8 cellular contexts compared by ENCODE assay signal in genomic region chr14:58244556-58245387, GRCh38.
DNase-seq lines count a peak whose midpoint lies in the region; ATAC-seq and TF ChIP-seq lines count a peak whose summit lies in the region.

Gene PSMA3, plus strand, starts transcription at chr14:58244843. Its CDS starts 78 bp downstream, at chr14:58244921.

- peak; percentile 92 for DNase-seq in GM06990 (ENCODE audit: extremely low read depth, insufficient read length)
- DNase-seq in NCI-H1092 (lab: John Stamatoyannopoulos, UW) = peak; percentile 98
- peak; percentile 97 for DNase-seq in germinal center (ENCODE audit: low spot score)
- DNase-seq in non-pigmented ciliary epithelial cell (ENCODE audit: low read depth) = peak; percentile 81
- DNase-seq in superior temporal gyrus (ENCODE audit: extremely low spot score) = peak; percentile 99

- ATAC-seq in HG02588 (IDR thresholded peaks at IDR 0.05; ENCODE audit: unreplicated experiment) = peak; percentile 92
- peak; percentile 95 for ATAC-seq in SK-N-SH treated with all-trans-retinoic acid at 6 μM for 48 hours

- H3K36me3 ChIP-seq in GM06990 (ENCODE audit: control insufficient read depth, insufficient read depth, low read length) = peaks cover 3% of the 10 kb centered on the region

- peak within 1 kb of the TSS; percentile 84 for H3K4me3 ChIP-seq in GM06990 (replicated peaks; ENCODE audit: low read depth, low read length)

- peak within 1 kb of the TSS; percentile 98 for H3K27ac Mint-ChIP-seq in activated naive CD4-positive, alpha-beta T cell treated with anti-CD3 and anti-CD28 coated beads, Interleukin-2, amount 50 U/mL, for 24 hours

- H3K9me3 Mint-ChIP-seq in activated naive CD4-positive, alpha-beta T cell treated with anti-CD3 and anti-CD28 coated beads, Interleukin-2, amount 50 U/mL, for 24 hours = no peaks in the 10 kb centered on the region

- H3K27me3 Mint-ChIP-seq in activated naive CD4-positive, alpha-beta T cell treated with anti-CD3 and anti-CD28 coated beads, Interleukin-2, amount 50 U/mL, for 24 hours = no peaks in the 10 kb centered on the region

- peak within 1 kb of the TSS; percentile 93 for H3K4me3 Mint-ChIP-seq in activated naive CD4-positive, alpha-beta T cell treated with anti-CD3 and anti-CD28 coated beads, Interleukin-2, amount 50 U/mL, for 24 hours

- no peak for TF ChIP-seq CTCF in GM06990 (IDR thresholded peaks at IDR 0.05; ENCODE audit: insufficient read depth, low read length, poor library complexity, severe bottlenecking)

- H3K36me3 Mint-ChIP-seq in activated naive CD4-positive, alpha-beta T cell treated with anti-CD3 and anti-CD28 coated beads, Interleukin-2, amount 50 U/mL, for 24 hours = peaks cover 8% of the 10 kb centered on the region

- peaks cover 45% of the 10 kb centered on the region for H3K4me1 Mint-ChIP-seq in activated naive CD4-positive, alpha-beta T cell treated with anti-CD3 and anti-CD28 coated beads, Interleukin-2, amount 50 U/mL, for 24 hours

- H3K27me3 ChIP-seq in GM06990 (replicated peaks; ENCODE audit: control insufficient read depth, insufficient read depth, low read length) = no peaks in the 10 kb centered on the region

TF ChIP-seq in SK-N-SH treated with all-trans-retinoic acid at 6 μM for 48 hours, 23 proteins besides CTCF, POLR2A, EP300 and RAD21:
- no peak for TF ChIP-seq CSRNP3 (CRISPR knock-in tag; IDR thresholded peaks at IDR 0.05)
- no peak for TF ChIP-seq PATZ1 (CRISPR knock-in tag; IDR thresholded peaks at IDR 0.05; ENCODE audit: borderline replicate concordance)
- TF ChIP-seq TCF4 (CRISPR knock-in tag; IDR thresholded peaks at IDR 0.05; ENCODE audit: borderline replicate concordance) = no peak
TF ChIP-seq in SK-N-SH treated with all-trans-retinoic acid at 6 μM for 48 hours: peak in this region for 0.

Comparison
In these comparisons a context has a peak if more than half of its experiments do, and no peak if none do; other contexts are left out.
1. Peak in every context shown above with its lines: DNase-seq, ATAC-seq and H3K4me3 ChIP-seq.